In the genomic region with DNA sequence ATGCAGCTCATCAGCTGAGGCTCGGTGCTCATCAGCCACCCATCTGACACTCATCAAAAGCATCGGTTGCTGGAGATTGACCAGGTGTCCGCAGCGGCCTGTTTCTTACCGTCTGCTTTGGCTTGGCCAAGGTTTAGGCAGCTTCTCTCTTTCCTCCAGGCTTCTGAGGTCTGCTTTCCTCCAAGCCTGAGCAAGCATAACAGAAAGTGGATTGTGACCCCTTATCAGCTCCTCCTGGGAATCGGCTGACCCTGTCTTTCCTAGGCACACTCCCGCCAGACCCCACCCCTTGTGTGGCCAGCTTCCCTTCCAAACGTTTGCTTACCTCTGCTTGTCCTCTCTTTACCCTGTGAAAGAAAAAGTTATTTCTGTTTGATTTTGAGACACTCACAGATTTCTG, we compare ENCODE assay signal across 13 cellular contexts. TPM values are rescaled to one million over a fixed set of nuclear protein-coding genes. Genes with fewer than 3 reads are reported as not detected.
"Had no signal": no experiment of that assay in that cellular context is flagged by ENCODE, and none has a peak within 500 bp of the region (broad histone marks: within the 10 kb centered on the region; RNA-seq: fewer than 3 reads in every experiment).

No MANE protein-coding gene starts in this region.

- H3K9ac ChIP-seq: parathyroid adenoma had no signal

- ATAC-seq: activated CD4-positive, CD25-positive, alpha-beta regulatory T cell treated with anti-CD3 and anti-CD28 coated beads, Interleukin-2, amount 50 U/mL, for 24 hours; activated T-cell treated with anti-CD3 and anti-CD28 coated beads, Interleukin-2, amount 50 U/mL, for 4 hours; left colon; stimulated activated memory B cell treated with anti-CD40 and anti-IgM and Interleukin-4, amounts not matched to agents 10 μg/mL and 1 μg/mL and 100 μg/mL, for 72 hours had no signal

- DNase-seq: activated effector memory CD4-positive, alpha-beta T cell treated with anti-CD3 and anti-CD28 coated beads, Interleukin-2, amount 50 U/mL, for 16 hours; activated naive CD8-positive, alpha-beta T cell treated with anti-CD3 and anti-CD28 coated beads, Interleukin-2, amount 10 ng/mL, durations not matched to agents 7 days and 5 days; activated T-cell treated with anti-CD3 and anti-CD28 coated beads, Interleukin-2, amount 50 U/mL, for 4 hours; cortex of kidney; left colon; SW 1271 had no signal

- H3K4me3 Mint-ChIP-seq: activated naive CD8-positive, alpha-beta T cell treated with anti-CD3 and anti-CD28 coated beads, Interleukin-2, amount 10 ng/mL, durations not matched to agents 7 days and 5 days; activated T-cell treated with anti-CD3 and anti-CD28 coated beads, Interleukin-2, amount 50 U/mL, for 4 hours; neural crest cell; stimulated activated memory B cell treated with anti-CD40 and anti-IgM and Interleukin-4, amounts not matched to agents 10 μg/mL and 1 μg/mL and 100 μg/mL, for 72 hours; T-helper 2 cell treated with Interferon-gamma antibody and Interleukin-4, amounts not matched to agents 5 μg/mL and 100 μg/mL, for 36 hours; type B pancreatic cell had no signal

- H3K27ac Mint-ChIP-seq: activated naive CD8-positive, alpha-beta T cell treated with anti-CD3 and anti-CD28 coated beads, Interleukin-2, amount 10 ng/mL, durations not matched to agents 7 days and 5 days; stimulated activated memory B cell treated with anti-CD40 and anti-IgM and Interleukin-4, amounts not matched to agents 10 μg/mL and 1 μg/mL and 100 μg/mL, for 72 hours; T-helper 2 cell treated with Interferon-gamma antibody and Interleukin-4, amounts not matched to agents 5 μg/mL and 100 μg/mL, for 36 hours; type B pancreatic cell had no signal

- H3K36me3 Mint-ChIP-seq: activated naive CD8-positive, alpha-beta T cell treated with anti-CD3 and anti-CD28 coated beads, Interleukin-2, amount 10 ng/mL, durations not matched to agents 7 days and 5 days; stimulated activated memory B cell treated with anti-CD40 and anti-IgM and Interleukin-4, amounts not matched to agents 10 μg/mL and 1 μg/mL and 100 μg/mL, for 72 hours; type B pancreatic cell had no signal

- H3K9me3 Mint-ChIP-seq: activated naive CD8-positive, alpha-beta T cell treated with anti-CD3 and anti-CD28 coated beads, Interleukin-2, amount 10 ng/mL, durations not matched to agents 7 days and 5 days; activated T-cell treated with anti-CD3 and anti-CD28 coated beads, Interleukin-2, amount 50 U/mL, for 4 hours; neural crest cell; stimulated activated memory B cell treated with anti-CD40 and anti-IgM and Interleukin-4, amounts not matched to agents 10 μg/mL and 1 μg/mL and 100 μg/mL, for 72 hours; T-helper 2 cell treated with Interferon-gamma antibody and Interleukin-4, amounts not matched to agents 5 μg/mL and 100 μg/mL, for 36 hours; type B pancreatic cell had no signal

- H3K79me2 ChIP-seq: parathyroid adenoma had no signal

RNA-seq across cellular contexts. Expression of a gene that starts 17.5 kb away (rescaled TPM):
- total RNA-seq: activated naive CD8-positive, alpha-beta T cell treated with anti-CD3 and anti-CD28 coated beads, Interleukin-2, amount 10 ng/mL, durations not matched to agents 7 days and 5 days had no signal

RNA-seq across cellular contexts. Expression of a gene that starts 25.6 kb away (rescaled TPM):
- total RNA-seq: activated naive CD8-positive, alpha-beta T cell treated with anti-CD3 and anti-CD28 coated beads, Interleukin-2, amount 10 ng/mL, durations not matched to agents 7 days and 5 days; activated T-cell treated with anti-CD3 and anti-CD28 coated beads, Interleukin-2, amount 50 U/mL, for 4 hours had no signal

RNA-seq across cellular contexts. Expression of a gene that starts 46.6 kb away (rescaled TPM):
- total RNA-seq: activated naive CD8-positive, alpha-beta T cell treated with anti-CD3 and anti-CD28 coated beads, Interleukin-2, amount 10 ng/mL, durations not matched to agents 7 days and 5 days; activated T-cell treated with anti-CD3 and anti-CD28 coated beads, Interleukin-2, amount 50 U/mL, for 4 hours; left colon; subcutaneous adipose tissue had no signal
